Comparison of ENCODE assay signal across 17 cellular contexts in genomic region chr3:73467211-73467610, GRCh38.
"Had no signal": no experiment of that assay in that cellular context is flagged by ENCODE, and none has a peak within 500 bp of the region (broad histone marks: within the 10 kb centered on the region; RNA-seq: fewer than 3 reads in every experiment).

No MANE protein-coding gene starts in this region.

- DNase-seq: activated CD4-positive, alpha-beta T cell treated with anti-CD3 and anti-CD28 coated beads, Interleukin-2, amount 10 ng/mL, durations not matched to agents 24 days and 14 days; activated CD8-positive, alpha-beta T cell treated with anti-CD3 and anti-CD28 coated beads for 36 hours; activated naive CD4-positive, alpha-beta T cell treated with Interleukin-2 at 50 U/mL for 16 hours; activated naive CD8-positive, alpha-beta T cell treated with anti-CD3 and anti-CD28 coated beads, Interleukin-2, amount 10 ng/mL, durations not matched to agents 7 days and 5 days; activated T-cell treated with anti-CD3 and anti-CD28 coated beads, Interleukin-2, amount 50 U/mL, for 24 hours; brain microvascular endothelial cell; colonic mucosa; foreskin keratinocyte; left lung; mammary epithelial cell; occipital lobe; stimulated activated CD4-positive, alpha-beta T cell treated with anti-CD3 and anti-CD28 coated beads, Interleukin-2, amount 100 ng/mL, for 24 hours; stimulated activated naive CD4-positive, alpha-beta T cell treated with Interleukin-2 at 50 U/mL for 16 hours; T-helper 9 cell; tibial artery had no signal

- H3K4me3 ChIP-seq: colonic mucosa, left lung, tibial artery had no signal

- H3K4me1 ChIP-seq: colonic mucosa, foreskin keratinocyte, left lung had no signal

- H3K9me3 ChIP-seq: colonic mucosa, left lung, tibial artery had no signal

- H3K27ac Mint-ChIP-seq: activated CD4-positive, alpha-beta T cell treated with anti-CD3 and anti-CD28 coated beads, Interleukin-2, amount 10 ng/mL, durations not matched to agents 24 days and 14 days; activated CD8-positive, alpha-beta T cell treated with anti-CD3 and anti-CD28 coated beads for 36 hours; activated naive CD8-positive, alpha-beta T cell treated with anti-CD3 and anti-CD28 coated beads, Interleukin-2, amount 10 ng/mL, durations not matched to agents 7 days and 5 days; activated T-cell treated with anti-CD3 and anti-CD28 coated beads, Interleukin-2, amount 50 U/mL, for 24 hours; activated T-helper 2 cell treated with anti-CD3 and anti-CD28 coated beads, Interferon-gamma antibody, Interleukin-2, Interleukin-4, amounts not matched to agents 10 μg/mL and 5 μg/mL and 100 μg/mL, durations not matched to agents 14 hours and 24 hours and 36 hours had no signal

- H3K27ac ChIP-seq: brain microvascular endothelial cell, colonic mucosa, foreskin keratinocyte, left lung, tibial artery had no signal

- ATAC-seq: activated CD8-positive, alpha-beta T cell treated with anti-CD3 and anti-CD28 coated beads for 36 hours; foreskin keratinocyte; left lung had no signal

- H3K27me3 Mint-ChIP-seq: activated naive CD8-positive, alpha-beta T cell treated with anti-CD3 and anti-CD28 coated beads, Interleukin-2, amount 10 ng/mL, durations not matched to agents 7 days and 5 days; central memory CD8-positive, alpha-beta T cell had no signal

- H3K27me3 ChIP-seq: brain microvascular endothelial cell, colonic mucosa, foreskin keratinocyte, left lung, tibial artery had no signal

- H3K4me3 Mint-ChIP-seq: activated CD4-positive, alpha-beta T cell treated with anti-CD3 and anti-CD28 coated beads, Interleukin-2, amount 10 ng/mL, durations not matched to agents 24 days and 14 days; activated CD8-positive, alpha-beta T cell treated with anti-CD3 and anti-CD28 coated beads for 36 hours; activated naive CD8-positive, alpha-beta T cell treated with anti-CD3 and anti-CD28 coated beads, Interleukin-2, amount 10 ng/mL, durations not matched to agents 7 days and 5 days; activated T-cell treated with anti-CD3 and anti-CD28 coated beads, Interleukin-2, amount 50 U/mL, for 24 hours; central memory CD8-positive, alpha-beta T cell had no signal

- H3K36me3 ChIP-seq: brain microvascular endothelial cell, colonic mucosa, left lung, tibial artery had no signal

- H3K4me1 Mint-ChIP-seq: activated CD4-positive, alpha-beta T cell treated with anti-CD3 and anti-CD28 coated beads, Interleukin-2, amount 10 ng/mL, durations not matched to agents 24 days and 14 days; activated naive CD8-positive, alpha-beta T cell treated with anti-CD3 and anti-CD28 coated beads, Interleukin-2, amount 10 ng/mL, durations not matched to agents 7 days and 5 days; central memory CD8-positive, alpha-beta T cell had no signal

- H3K9me3 Mint-ChIP-seq: activated CD4-positive, alpha-beta T cell treated with anti-CD3 and anti-CD28 coated beads, Interleukin-2, amount 10 ng/mL, durations not matched to agents 24 days and 14 days; activated CD8-positive, alpha-beta T cell treated with anti-CD3 and anti-CD28 coated beads for 36 hours; activated naive CD8-positive, alpha-beta T cell treated with anti-CD3 and anti-CD28 coated beads, Interleukin-2, amount 10 ng/mL, durations not matched to agents 7 days and 5 days; activated T-cell treated with anti-CD3 and anti-CD28 coated beads, Interleukin-2, amount 50 U/mL, for 24 hours; activated T-helper 2 cell treated with anti-CD3 and anti-CD28 coated beads, Interferon-gamma antibody, Interleukin-2, Interleukin-4, amounts not matched to agents 10 μg/mL and 5 μg/mL and 100 μg/mL, durations not matched to agents 14 hours and 24 hours and 36 hours; central memory CD8-positive, alpha-beta T cell had no signal

- H3K36me3 Mint-ChIP-seq: activated naive CD8-positive, alpha-beta T cell treated with anti-CD3 and anti-CD28 coated beads, Interleukin-2, amount 10 ng/mL, durations not matched to agents 7 days and 5 days had no signal
